8 cellular contexts compared by ENCODE assay signal in the genomic region with DNA sequence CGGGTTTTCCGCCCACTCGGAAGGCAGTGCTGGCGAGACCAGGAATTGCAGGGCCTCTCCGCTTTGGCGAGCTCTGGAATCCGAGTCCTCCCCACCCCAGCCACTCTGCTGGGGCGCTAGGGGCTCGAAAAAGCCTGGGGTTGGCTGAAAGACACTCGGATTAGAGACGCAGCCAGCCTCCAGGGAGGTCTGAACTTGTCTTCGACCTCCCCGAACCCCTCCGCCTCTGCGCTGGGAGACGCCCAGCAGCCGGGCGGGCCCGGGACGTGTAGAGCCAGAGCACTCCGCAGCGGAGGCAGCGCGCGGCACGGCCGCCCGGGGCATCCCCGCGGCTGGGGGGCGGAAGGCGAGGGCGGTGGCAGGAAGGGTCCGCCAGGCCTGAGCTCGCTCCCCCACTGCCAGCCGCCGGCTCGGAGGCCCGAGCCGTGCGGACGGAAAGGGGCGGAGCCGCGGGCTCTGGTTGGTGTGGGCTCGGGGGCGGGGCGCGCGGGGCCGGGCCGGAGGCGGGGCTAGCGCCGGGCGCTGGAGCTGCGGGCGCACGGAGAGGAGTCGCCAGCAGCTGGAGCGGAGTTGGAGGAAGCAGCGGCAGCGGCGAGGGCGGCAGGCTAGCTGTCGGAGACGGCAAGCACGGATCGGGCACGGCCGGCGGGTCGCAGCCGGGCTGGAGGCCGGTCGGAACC. TPM values are rescaled to one million over a fixed set of nuclear protein-coding genes. Genes with fewer than 3 reads are reported as not detected.
DNase-seq lines count a peak whose midpoint lies in the region; ATAC-seq, FAIRE-seq and TF ChIP-seq lines count a peak whose summit lies in the region.

Gene PIK3R1, plus strand, starts transcription at position 549 of the 680 bp plus-strand sequence. CDS start 10,920 bp downstream, outside the sequence.

- intact Hi-C loops in Right ventricle myocardium superior (cut with DNase I) (no loop called here), tibial artery (cut with DNase I; ENCODE audit: low total_unique reads) (no loop called here)

- H2AFZ ChIP-seq in parathyroid adenoma = peak within 1 kb of the TSS; percentile 97

- H3K27ac ChIP-seq in parathyroid adenoma (peak within 1 kb of the TSS; percentile 99), tibial artery (peak within 1 kb of the TSS; percentile 93 to 99)

- peak; percentile 87 for TF ChIP-seq POLR2A in GM12892 (IDR thresholded peaks at IDR 0.05; ENCODE audit: low read depth, low read length)

- DNase-seq in GM12892 (ENCODE audit: insufficient read length) = peak; percentile 83
- peak; percentile 68 for DNase-seq in NCI-H1417 treated with DMSO at 0.1 percent for 48 hours (lab: John Stamatoyannopoulos, UW)
- peak; percentile 80 to 92 for DNase-seq in SW 1271 (lab: John Stamatoyannopoulos, UW)
- peak; percentile 84 for DNase-seq in activated naive CD8-positive, alpha-beta T cell treated with anti-CD3 and anti-CD28 coated beads, Interleukin-2, amount 50 U/mL, for 16 hours (ENCODE audit: low read depth, low spot score)
- DNase-seq in Right ventricle myocardium superior = peak; percentile 98
- peak; percentile 96 to 98 for DNase-seq in tibial artery

- H3K4me3 ChIP-seq in parathyroid adenoma (ENCODE audit: low read depth, low read length) (peak within 1 kb of the TSS; percentile 91), tibial artery (peak within 1 kb of the TSS; percentile 78 to 94)

- H3K4me2 ChIP-seq in parathyroid adenoma (ENCODE audit: low read length) = peak within 1 kb of the TSS; percentile 91

- FAIRE-seq in GM12892 (lab: Jason Lieb, UNC) = peak; percentile 97

- peak within 1 kb of the TSS; percentile 98 for H3K9ac ChIP-seq in parathyroid adenoma

- H3K27me3 ChIP-seq in parathyroid adenoma (ENCODE audit: control insufficient read depth, insufficient read depth, low read length) (no peaks in the 10 kb centered on the region), tibial artery (no peaks in the 10 kb centered on the region)

- H3K4me1 ChIP-seq in parathyroid adenoma (peaks cover 15% of the 10 kb centered on the region), tibial artery (peaks cover 0 to 34% (median 21%) of the 10 kb centered on the region in 4 donors)

- peaks cover 30% of the 10 kb centered on the region for H3K79me2 ChIP-seq in parathyroid adenoma

- peak; percentile 81 for ATAC-seq in HG02840 (IDR thresholded peaks at IDR 0.05; ENCODE audit: low FRiP score, unreplicated experiment)
- peak; percentile 94 for ATAC-seq in Right ventricle myocardium superior (ENCODE audit: poor library complexity)

- TF ChIP-seq CTCF in parathyroid adenoma (IDR thresholded peaks at IDR 0.05) (peak; percentile 45), tibial artery (IDR thresholded peaks at IDR 0.05) (peak; percentile 52 to 67)

- no peaks in the 10 kb centered on the region for H3K36me3 ChIP-seq in parathyroid adenoma (ENCODE audit: control insufficient read depth, insufficient read depth, low read length)
- no peaks in the 10 kb centered on the region for H3K36me3 ChIP-seq in tibial artery

- H3K9me3 ChIP-seq in parathyroid adenoma (ENCODE audit: control insufficient read depth, low read length) (no peaks in the 10 kb centered on the region), tibial artery (peaks cover 0 to 7% (median 0%) of the 10 kb centered on the region in 3 donors)

RNA-seq across cellular contexts. Expression of gene PIK3R1, which starts in this region (rescaled TPM):
- polyA plus RNA-seq in GM12892 (2012; ENCODE audit: missing spikeins) = 20.8 TPM
- 103 TPM for total RNA-seq in Right ventricle myocardium superior

Comparison
In these comparisons a context has a peak if more than half of its experiments do, and no peak if none do; other contexts are left out.
1. Peak in every context shown above with its lines: DNase-seq, ATAC-seq, H3K4me3 ChIP-seq and H3K27ac ChIP-seq.